In the genomic region with DNA sequence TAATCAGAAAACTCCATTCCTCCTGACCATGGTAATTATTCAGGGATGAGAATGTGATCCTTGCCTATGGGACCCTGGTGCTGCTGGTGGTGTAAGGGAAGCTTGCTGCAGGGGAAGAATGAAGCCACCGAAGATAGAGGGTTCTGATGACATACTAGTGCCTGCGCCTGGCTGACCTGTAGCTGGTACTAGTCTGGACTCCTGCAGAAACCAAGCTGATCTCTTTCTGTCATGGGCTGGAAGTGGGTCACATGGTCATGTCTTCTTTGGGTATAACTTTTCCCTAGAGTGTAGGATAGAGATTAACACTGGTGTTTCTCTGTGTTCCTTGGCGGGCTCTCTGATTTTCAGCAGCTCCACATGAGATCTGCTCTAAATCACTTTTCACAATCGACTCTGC, we compare ENCODE assay signal across 17 cellular contexts. TPM values are rescaled to one million over a fixed set of nuclear protein-coding genes. Genes with fewer than 3 reads are reported as not detected.
"Had no signal": no experiment of that assay in that cellular context is flagged by ENCODE, and none has a peak within 500 bp of the region (broad histone marks: within the 10 kb centered on the region; RNA-seq: fewer than 3 reads in every experiment).

No MANE protein-coding gene starts in this region.

- ATAC-seq: activated CD8-positive, alpha-beta memory T cell treated with anti-CD3 and anti-CD28 coated beads, Interleukin-2, amount 10 ng/mL, durations not matched to agents 7 days and 5 days; activated naive CD8-positive, alpha-beta T cell treated with anti-CD3 and anti-CD28 coated beads, Interleukin-2, amount 50 U/mL, for 24 hours had no signal

- H3K27ac ChIP-seq: epithelial cell of prostate, parathyroid adenoma, skin epidermis, transverse colon, WERI-Rb-1 had no signal

- H3K36me3 ChIP-seq: transverse colon, WERI-Rb-1 had no signal

- DNase-seq: activated CD4-positive, alpha-beta memory T cell treated with anti-CD3 and anti-CD28 coated beads for 36 hours; activated CD8-positive, alpha-beta memory T cell treated with anti-CD3 and anti-CD28 coated beads, Interleukin-2, amount 10 ng/mL, durations not matched to agents 7 days and 5 days; activated naive CD4-positive, alpha-beta T cell treated with anti-CD3 and anti-CD28 coated beads for 36 hours; activated naive CD8-positive, alpha-beta T cell treated with anti-CD3 and anti-CD28 coated beads, Interleukin-2, amount 50 U/mL, for 24 hours; activated T-cell treated with anti-CD3 and anti-CD28 coated beads, Interleukin-2, amount 50 U/mL, for 1 hour; mucosa of descending colon; stimulated activated CD4-positive, alpha-beta T cell treated with anti-CD3 and anti-CD28 coated beads, Interleukin-15, amount 100 ng/mL, for 24 hours; stimulated activated CD4-positive, alpha-beta T cell treated with anti-CD3 and anti-CD28 coated beads, Interleukin-4, amount 100 ng/mL, for 24 hours; stimulated activated naive CD4-positive, alpha-beta T cell treated with Interleukin-2 at 50 U/mL for 16 hours; substantia nigra; T-helper 17 cell; transverse colon; WERI-Rb-1 had no signal

- H3K4me3 ChIP-seq: mucosa of descending colon, transverse colon had no signal

- H3K9me3 ChIP-seq: mucosa of descending colon, transverse colon had no signal

- H3K4me1 ChIP-seq: parathyroid adenoma had no signal

RNA-seq across cellular contexts. Expression of gene SLC4A11, which starts 8.6 kb away (rescaled TPM):
- polyA plus RNA-seq: naive thymus-derived CD8-positive, alpha-beta T cell had no signal
